In genomic region chr16:54458923-54459322, GRCh38 we compare ENCODE assay signal across 6 cellular contexts.
"Had no signal": no experiment of that assay in that cellular context is flagged by ENCODE, and none has a peak within 500 bp of the region (broad histone marks: within the 10 kb centered on the region; RNA-seq: fewer than 3 reads in every experiment).

No MANE protein-coding gene starts in this region.

- ATAC-seq: K562 had no signal

- H3K4me3 ChIP-seq: K562 had no signal

- DNase-seq: GM23248, H9, HCEC 1CT, IMR-90, KG1 had no signal
